Comparison of ENCODE assay signal across 9 cellular contexts in the genomic region with DNA sequence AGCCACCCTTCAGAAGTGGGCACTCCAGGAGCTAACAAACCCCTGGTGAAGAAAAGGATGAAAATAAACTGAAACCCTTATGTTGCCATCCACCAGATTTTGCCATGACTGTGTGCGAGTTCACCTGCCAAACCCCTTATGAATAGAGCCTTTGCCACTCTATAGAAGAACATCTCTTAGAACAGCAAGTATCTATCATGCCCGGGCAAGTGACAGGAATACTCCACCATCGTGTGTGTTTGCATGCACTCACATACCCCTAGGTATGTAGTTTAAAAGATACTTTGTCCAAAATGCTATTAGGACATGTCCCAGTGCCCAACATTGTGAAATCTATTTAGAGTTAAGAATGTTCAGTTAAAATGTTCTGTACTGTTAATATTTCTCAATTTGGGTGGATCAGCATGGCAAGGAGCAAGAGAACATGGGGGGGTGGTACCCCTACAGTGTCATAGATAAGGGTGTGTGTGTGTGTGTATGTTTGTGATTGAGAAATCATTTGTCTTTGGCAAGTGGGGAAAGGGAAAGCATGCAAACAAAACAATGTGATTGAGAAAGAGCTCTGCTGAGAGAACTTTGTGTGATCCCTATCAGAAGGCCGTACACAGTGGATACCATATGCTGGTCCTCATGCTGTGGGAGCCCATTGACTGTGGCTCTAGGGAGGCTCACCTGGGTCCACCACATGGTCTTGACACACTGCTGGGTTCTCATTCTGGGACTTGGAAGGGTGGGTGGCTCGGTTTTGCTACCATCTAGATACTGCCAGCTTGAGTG.
DNase-seq lines count a peak whose midpoint lies in the region; ATAC-seq and TF ChIP-seq lines count a peak whose summit lies in the region.
"Had no signal": no experiment of that assay in that cellular context is flagged by ENCODE, and none has a peak within 500 bp of the region (broad histone marks: within the 10 kb centered on the region; RNA-seq: fewer than 3 reads in every experiment).

No MANE protein-coding gene starts in this region.

- no peaks in the 10 kb centered on the region for H3K9me3 ChIP-seq in adrenal gland (replicated peaks in 1 of 3)
- H3K9me3 ChIP-seq in left ventricle myocardium inferior (replicated peaks), result no peaks in the 10 kb centered on the region

- WGBS in adrenal gland, 4 donors, result 73 to 80% (median 76%) methylated on average over 5 of the region's 5 CpGs

- H3K4me1 ChIP-seq in adrenal gland (replicated peaks in 1 of 2), result peaks cover 25 to 86% of the 10 kb centered on the region in 2 donors
- H3K4me1 ChIP-seq in left ventricle myocardium inferior, result peaks cover 100% of the 10 kb centered on the region

- DNase-seq in AG10803 (ENCODE audit: low read depth) (peak; percentile 82), adrenal gland (peak in 3 of 7 donors; percentile 50 to 77 (median 62)), left ventricle myocardium inferior (no peak), sciatic nerve (ENCODE audit: low spot score) (no peak), NK-92 (lab: John Stamatoyannopoulos, UW; ENCODE audit: unreplicated experiment) (no peak), NCI-H146 (lab: John Stamatoyannopoulos, UW) (no peak)
- DNase-seq: C1 segment of cervical spinal cord had no signal

- no peak overlapping the region for H3K4me3 ChIP-seq in AG10803 (ENCODE audit: low read length)
- H3K4me3 ChIP-seq in adrenal gland, result no peak overlapping the region
- no peak overlapping the region for H3K4me3 ChIP-seq in left ventricle myocardium inferior

- H3K27ac ChIP-seq in adrenal gland (peak overlapping the region; percentile 14 to 99 (median 70)), left ventricle myocardium inferior (replicated peaks) (peak overlapping the region; percentile 100)

- no peaks in the 10 kb centered on the region for H3K27me3 ChIP-seq in adrenal gland
- no peaks in the 10 kb centered on the region for H3K27me3 ChIP-seq in left ventricle myocardium inferior (ENCODE audit: low read depth)

- peak; percentile 92 for ATAC-seq in sciatic nerve
- ATAC-seq in GM19351 (IDR thresholded peaks at IDR 0.05; ENCODE audit: unreplicated experiment), result no peak
- ATAC-seq in HG03354 (IDR thresholded peaks at IDR 0.05; ENCODE audit: poor library complexity, severe bottlenecking, unreplicated experiment), result no peak

- intact Hi-C loops in adrenal gland (cut with DNase I), result no loop called here
- intact Hi-C loops in left ventricle myocardium inferior (cut with micrococcal nuclease), result no loop called here
- intact Hi-C loops in sciatic nerve (cut with DNase I), result no loop called here

- TF ChIP-seq POLR2A in adrenal gland (IDR thresholded peaks at IDR 0.05), result no peak

- H3K36me3 ChIP-seq in adrenal gland (replicated peaks in 1 of 2) (peaks cover 0 to 16% of the 10 kb centered on the region in 2 donors), left ventricle myocardium inferior (peaks cover 28% of the 10 kb centered on the region)

- TF ChIP-seq CTCF in AG10803 (conservative IDR thresholded peaks at IDR 0.05; ENCODE audit: low read length) (no peak), adrenal gland (IDR thresholded peaks at IDR 0.05) (no peak), left ventricle myocardium inferior (IDR thresholded peaks at IDR 0.05; ENCODE audit: borderline replicate concordance) (no peak)
